ENCODE assay signal across 1 cellular context in genomic region chr1:63522891-63523728, GRCh38.
TF ChIP-seq lines count a peak whose summit lies in the region.

Gene EFCAB7, plus strand, starts transcription at chr1:63523525. Its CDS starts 2,048 bp downstream, at chr1:63525573.
A gene with protein sequence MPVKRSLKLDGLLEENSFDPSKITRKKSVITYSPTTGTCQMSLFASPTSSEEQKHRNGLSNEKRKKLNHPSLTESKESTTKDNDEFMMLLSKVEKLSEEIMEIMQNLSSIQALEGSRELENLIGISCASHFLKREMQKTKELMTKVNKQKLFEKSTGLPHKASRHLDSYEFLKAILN (minus strand): TSS chr1:63523225. CDS start chr1:63523133, 92 bp downstream.

TF ChIP-seq in HepG2, 621 proteins besides CTCF, POLR2A, EP300 and RAD21 (continued from another document and continues in another):
- TF ChIP-seq ZNF770 (CRISPR knock-in tag; IDR thresholded peaks at IDR 0.05): no peak; the same call in 1 of the 2 replicates
- no peak for TF ChIP-seq HOXA7 (CRISPR knock-in tag; IDR thresholded peaks at IDR 0.05)
- TF ChIP-seq ZNF296 (CRISPR knock-in tag; conservative IDR thresholded peaks at IDR 0.05): no peak
- no peak; the same call in 1 of the 2 replicates for TF ChIP-seq ZNF121 (CRISPR knock-in tag; IDR thresholded peaks at IDR 0.05)
- TF ChIP-seq NCOA5 (CRISPR knock-in tag; IDR thresholded peaks at IDR 0.05): no peak
- peak; percentile 84 for TF ChIP-seq CEBPG (CRISPR knock-in tag; IDR thresholded peaks at IDR 0.05)
- TF ChIP-seq NFAT5 (CRISPR knock-in tag; IDR thresholded peaks at IDR 0.05): peak; percentile 72; the same call in 1 of the 2 replicates
- TF ChIP-seq, protein P1, sequence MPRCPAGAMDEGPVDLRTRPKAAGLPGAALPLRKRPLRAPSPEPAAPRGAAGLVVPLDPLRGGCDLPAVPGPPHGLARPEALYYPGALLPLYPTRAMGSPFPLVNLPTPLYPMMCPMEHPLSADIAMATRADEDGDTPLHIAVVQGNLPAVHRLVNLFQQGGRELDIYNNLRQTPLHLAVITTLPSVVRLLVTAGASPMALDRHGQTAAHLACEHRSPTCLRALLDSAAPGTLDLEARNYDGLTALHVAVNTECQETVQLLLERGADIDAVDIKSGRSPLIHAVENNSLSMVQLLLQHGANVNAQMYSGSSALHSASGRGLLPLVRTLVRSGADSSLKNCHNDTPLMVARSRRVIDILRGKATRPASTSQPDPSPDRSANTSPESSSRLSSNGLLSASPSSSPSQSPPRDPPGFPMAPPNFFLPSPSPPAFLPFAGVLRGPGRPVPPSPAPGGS (CRISPR knock-in tag; IDR thresholded peaks at IDR 0.05): peak; percentile 34; the same call in 1 of the 2 replicates
- TF ChIP-seq ZNF773 (CRISPR knock-in tag; IDR thresholded peaks at IDR 0.05; ENCODE audit: borderline replicate concordance): no peak
- TF ChIP-seq ZNF660 (CRISPR knock-in tag; IDR thresholded peaks at IDR 0.05; ENCODE audit: borderline replicate concordance, low read depth): no peak
- no peak for TF ChIP-seq ZNF597 (CRISPR knock-in tag; IDR thresholded peaks at IDR 0.05)
- 0 out of 2 replicates have a peak, but pooled peaks have one; percentile 20 for TF ChIP-seq RELA (CRISPR knock-in tag; IDR thresholded peaks at IDR 0.05)
- TF ChIP-seq ZNF552 (CRISPR knock-in tag; IDR thresholded peaks at IDR 0.05; ENCODE audit: borderline replicate concordance): peak; percentile 85; the same call in 1 of the 2 replicates
- peak; percentile 76 for TF ChIP-seq ZBTB20 (CRISPR knock-in tag; IDR thresholded peaks at IDR 0.05; ENCODE audit: borderline replicate concordance, low read depth)
- peak; percentile 99 for TF ChIP-seq ZNF788 (CRISPR knock-in tag; IDR thresholded peaks at IDR 0.05; ENCODE audit: borderline replicate concordance)
- TF ChIP-seq TCF7L2 (IDR thresholded peaks at IDR 0.05; ENCODE audit: low read depth, low read length): no peak
- peak; percentile 32; the same call in 1 of the 2 replicates for TF ChIP-seq NR2F2 (IDR thresholded peaks at IDR 0.05; ENCODE audit: borderline replicate concordance, low read depth)
- no peak for TF ChIP-seq AFF4 (CRISPR knock-in tag; IDR thresholded peaks at IDR 0.05)
- peak; percentile 65 for TF ChIP-seq FOXA3 (CRISPR knock-in tag; IDR thresholded peaks at IDR 0.05)
- TF ChIP-seq TBX3 (IDR thresholded peaks at IDR 0.05; ENCODE audit: borderline replicate concordance): no peak; the same call in 1 of the 2 replicates
- TF ChIP-seq CHD2 (IDR thresholded peaks at IDR 0.05; ENCODE audit: low read depth, low read length): no peak
- TF ChIP-seq SOX6 (IDR thresholded peaks at IDR 0.05): no peak
- TF ChIP-seq SOX6 (CRISPR knock-in tag; IDR thresholded peaks at IDR 0.05): peak; percentile 71; the same call in 1 of the 2 replicates
- peak; percentile 78 for TF ChIP-seq MAZ (IDR thresholded peaks at IDR 0.05; ENCODE audit: borderline replicate concordance, low read depth, low read length)
- peak; percentile 96 for TF ChIP-seq MAZ (CRISPR knock-in tag; IDR thresholded peaks at IDR 0.05; ENCODE audit: low read depth)
- TF ChIP-seq ZNF362 (CRISPR knock-in tag; IDR thresholded peaks at IDR 0.05; ENCODE audit: borderline replicate concordance): no peak
- TF ChIP-seq, protein P2, sequence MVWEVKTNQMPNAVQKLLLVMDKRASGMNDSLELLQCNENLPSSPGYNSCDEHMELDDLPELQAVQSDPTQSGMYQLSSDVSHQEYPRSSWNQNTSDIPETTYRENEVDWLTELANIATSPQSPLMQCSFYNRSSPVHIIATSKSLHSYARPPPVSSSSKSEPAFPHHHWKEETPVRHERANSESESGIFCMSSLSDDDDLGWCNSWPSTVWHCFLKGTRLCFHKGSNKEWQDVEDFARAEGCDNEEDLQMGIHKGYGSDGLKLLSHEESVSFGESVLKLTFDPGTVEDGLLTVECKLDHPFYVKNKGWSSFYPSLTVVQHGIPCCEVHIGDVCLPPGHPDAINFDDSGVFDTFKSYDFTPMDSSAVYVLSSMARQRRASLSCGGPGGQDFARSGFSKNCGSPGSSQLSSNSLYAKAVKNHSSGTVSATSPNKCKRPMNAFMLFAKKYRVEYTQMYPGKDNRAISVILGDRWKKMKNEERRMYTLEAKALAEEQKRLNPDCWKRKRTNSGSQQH (CRISPR knock-in tag; IDR thresholded peaks at IDR 0.05; ENCODE audit: low read depth): peak; percentile 94; the same call in 1 of the 2 replicates
- TF ChIP-seq U2AF1 (optimal IDR thresholded peaks at IDR 0.05; ENCODE audit: low read depth, low read length): peak; percentile 74
- no peak for TF ChIP-seq DDIT3 (CRISPR knock-in tag; IDR thresholded peaks at IDR 0.05)
- TF ChIP-seq FOXP4 (CRISPR knock-in tag; IDR thresholded peaks at IDR 0.05): peak; percentile 70; the same call in 1 of the 2 replicates
- 0 out of 2 replicates have a peak, but pooled peaks have one; percentile 58 for TF ChIP-seq THRA (CRISPR knock-in tag; IDR thresholded peaks at IDR 0.05; ENCODE audit: borderline replicate concordance)
